21 cellular contexts compared by ENCODE assay signal in the genomic region with DNA sequence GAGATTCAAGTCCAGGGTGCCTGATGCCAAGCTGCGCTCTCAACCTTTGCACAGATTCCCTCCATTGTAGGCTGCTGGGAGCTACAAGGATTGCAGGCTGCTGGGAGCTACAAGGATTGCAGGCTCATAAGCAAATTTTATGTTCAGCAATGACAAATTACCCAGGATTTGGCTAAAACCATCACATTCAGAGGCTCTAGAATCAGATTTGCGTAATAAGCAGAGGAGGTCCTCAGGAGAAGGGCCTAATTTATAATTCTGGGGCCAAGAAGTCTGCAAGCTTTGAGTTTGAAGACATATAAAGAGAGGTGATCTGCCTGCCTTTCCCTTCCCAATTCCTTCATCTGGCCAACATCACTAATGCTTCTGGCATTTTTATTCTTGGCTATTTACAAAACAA.
"Had no signal": no experiment of that assay in that cellular context is flagged by ENCODE, and none has a peak within 500 bp of the region (broad histone marks: within the 10 kb centered on the region; RNA-seq: fewer than 3 reads in every experiment).

No MANE protein-coding gene starts in this region.

- H3K9me3 Mint-ChIP-seq: central memory CD8-positive, alpha-beta T cell; natural killer cell; stimulated activated effector memory CD8-positive, alpha-beta T cell treated with anti-CD3 and anti-CD28 coated beads, Interleukin-12 subunit alpha, Interleukin-12 subunit beta, amount 100 ng/mL, for 72 hours; stimulated activated naive CD8-positive, alpha-beta T cell treated with anti-CD3 and anti-CD28 coated beads, Interleukin-15, Interleukin-2, amounts not matched to agents 100 ng/mL and 50 ng/mL, for 24 hours had no signal

- H3K4me2 ChIP-seq: hepatocyte, neural progenitor cell had no signal

- H3K79me2 ChIP-seq: hepatocyte had no signal

- H3K4me1 Mint-ChIP-seq: central memory CD8-positive, alpha-beta T cell; natural killer cell; stimulated activated effector memory CD8-positive, alpha-beta T cell treated with anti-CD3 and anti-CD28 coated beads, Interleukin-12 subunit alpha, Interleukin-12 subunit beta, amount 100 ng/mL, for 72 hours had no signal

- H3K4me3 ChIP-seq: esophagus muscularis mucosa, hepatocyte, mucosa of descending colon, neural progenitor cell, pancreas, tibial nerve had no signal

- ATAC-seq: natural killer cell; stimulated activated effector memory CD8-positive, alpha-beta T cell treated with anti-CD3 and anti-CD28 coated beads, Interleukin-12 subunit alpha, Interleukin-12 subunit beta, amount 100 ng/mL, for 72 hours had no signal

- H3K27ac Mint-ChIP-seq: natural killer cell; neural progenitor cell; progenitor cell of endocrine pancreas; stimulated activated effector memory CD8-positive, alpha-beta T cell treated with anti-CD3 and anti-CD28 coated beads, Interleukin-12 subunit alpha, Interleukin-12 subunit beta, amount 100 ng/mL, for 72 hours; stimulated activated naive CD8-positive, alpha-beta T cell treated with anti-CD3 and anti-CD28 coated beads, Interleukin-15, Interleukin-2, amounts not matched to agents 100 ng/mL and 50 ng/mL, for 24 hours had no signal

- H3K4me3 Mint-ChIP-seq: central memory CD8-positive, alpha-beta T cell; natural killer cell; neural progenitor cell; stimulated activated effector memory CD8-positive, alpha-beta T cell treated with anti-CD3 and anti-CD28 coated beads, Interleukin-12 subunit alpha, Interleukin-12 subunit beta, amount 100 ng/mL, for 72 hours; stimulated activated naive CD8-positive, alpha-beta T cell treated with anti-CD3 and anti-CD28 coated beads, Interleukin-15, Interleukin-2, amounts not matched to agents 100 ng/mL and 50 ng/mL, for 24 hours had no signal

- FAIRE-seq: kidney, pancreas had no signal

- H2AFZ ChIP-seq: hepatocyte, neural progenitor cell had no signal

- H3K36me3 ChIP-seq: esophagus muscularis mucosa, neural progenitor cell, pancreas, tibial nerve had no signal

- H3K9ac ChIP-seq: neural progenitor cell had no signal

- H3K27ac ChIP-seq: epithelial cell of prostate, esophagus muscularis mucosa, hepatocyte, neural progenitor cell, pancreas, tibial nerve had no signal

- H3K36me3 Mint-ChIP-seq: natural killer cell; neural progenitor cell; stimulated activated effector memory CD8-positive, alpha-beta T cell treated with anti-CD3 and anti-CD28 coated beads, Interleukin-12 subunit alpha, Interleukin-12 subunit beta, amount 100 ng/mL, for 72 hours had no signal

- H3K4me1 ChIP-seq: esophagus muscularis mucosa, neural progenitor cell, pancreas, tibial nerve had no signal

- H3K27me3 ChIP-seq: esophagus muscularis mucosa, neural progenitor cell, pancreas, tibial nerve had no signal

- DNase-seq: cortex of kidney; effector memory CD4-positive, alpha-beta T cell; foreskin fibroblast; head of caudate nucleus; kidney; left cardiac atrium; mucosa of descending colon; natural killer cell; nucleus accumbens; pancreas; stimulated activated CD4-positive, alpha-beta T cell treated with anti-CD3 and anti-CD28 coated beads, Interleukin-4, amount 100 ng/mL, for 1 hour; stimulated activated CD8-positive, alpha-beta memory T cell treated with anti-CD3 and anti-CD28 coated beads, Interleukin-4, amount 100 ng/mL, for 48 hours had no signal

- H3K9me3 ChIP-seq: esophagus muscularis mucosa, mucosa of descending colon, pancreas had no signal
